20 cellular contexts compared by ENCODE assay signal in the genomic region with DNA sequence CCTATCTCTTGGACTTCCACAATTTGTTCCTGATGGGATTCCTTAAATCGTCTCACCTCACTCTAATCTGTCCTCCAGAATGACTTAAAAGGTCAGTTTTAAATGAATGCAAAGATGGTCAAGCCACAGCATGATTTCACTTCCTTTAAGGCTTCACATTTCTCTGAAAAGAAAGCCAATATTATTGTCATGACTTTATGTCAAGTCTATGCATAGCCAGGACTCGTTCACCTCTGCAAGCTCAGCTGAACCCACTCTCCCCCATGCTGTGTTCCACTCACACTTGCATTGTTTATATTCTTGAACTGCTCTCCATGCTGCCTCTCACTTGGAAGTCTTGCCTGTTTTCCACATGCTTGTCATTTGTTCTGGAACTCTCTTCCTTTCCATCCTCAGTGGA.
DNase-seq lines count a peak whose midpoint lies in the region; ATAC-seq, FAIRE-seq and TF ChIP-seq lines count a peak whose summit lies in the region.
"Had no signal": no experiment of that assay in that cellular context is flagged by ENCODE, and none has a peak within 500 bp of the region (broad histone marks: within the 10 kb centered on the region; RNA-seq: fewer than 3 reads in every experiment).

No MANE protein-coding gene starts in this region.

- no peaks in the 10 kb centered on the region for H4K20me1 ChIP-seq in mammary epithelial cell (ENCODE audit: insufficient read depth, low read length)

- no peak overlapping the region for H2AFZ ChIP-seq in mammary epithelial cell (ENCODE audit: low read depth, low read length)
- H2AFZ ChIP-seq: GM23338 had no signal

- BruUV-seq in mammary epithelial cell (replicated peaks; lab: Mats Ljungman, UMichigan), result no TSS peak

- dilution Hi-C loops in mammary epithelial cell (cut with HindIII; ENCODE audit: low sequenced_read_pairs), result no loop called here

- in situ Hi-C loops in mammary epithelial cell (cut with MboI; ENCODE audit: low sequenced_read_pairs in 2 of 2), result no loop called here

- no peak overlapping the region for H3K4me2 ChIP-seq in mammary epithelial cell (ENCODE audit: insufficient read depth, low read depth, low read length)
- H3K4me2 ChIP-seq: GM23338 had no signal

- TF ChIP-seq CTCF in mammary epithelial cell (conservative IDR thresholded peaks at IDR 0.05 in 1 of 2, IDR thresholded peaks at IDR 0.05 in 1 of 2; ENCODE audit: extremely low read depth in 1 of 2, insufficient read depth in 1 of 2, low read depth in 1 of 2, low read length in 2 of 2), result no peak
- TF ChIP-seq CTCF in breast epithelium (IDR thresholded peaks at IDR 0.05), result no peak
- TF ChIP-seq CTCF in bronchial epithelial cell (IDR thresholded peaks at IDR 0.05; ENCODE audit: insufficient read depth, low read length, severe bottlenecking), result no peak
- TF ChIP-seq CTCF in right lobe of liver (IDR thresholded peaks at IDR 0.05), result no peak

- H3K4me1 ChIP-seq in mammary epithelial cell (ENCODE audit: insufficient read depth, low read length) (peaks cover 16% of the 10 kb centered on the region), breast epithelium (no peaks in the 10 kb centered on the region), right lobe of liver (peaks cover 0 to 16% (median 8%) of the 10 kb centered on the region in 4 donors)
- H3K4me1 ChIP-seq: BE2C, SJSA1 had no signal

- intact Hi-C loops in mammary epithelial cell (cut with micrococcal nuclease) (loop anchor here (10.0 kb wide), 1 partner anchor 259 kb away; no protein-coding TSS in a partner anchor), breast epithelium (cut with DNase I; ENCODE audit: low total_unique reads) (no loop called here), right lobe of liver (cut with DNase I) (no loop called here)

- H3K27ac ChIP-seq in mammary epithelial cell (ENCODE audit: insufficient read depth, low read depth, low read length) (no peak overlapping the region), breast epithelium (no peak overlapping the region), right lobe of liver (peak overlapping the region in 2 of 3 donors; percentile 14 to 26)
- H3K27ac ChIP-seq: SJSA1 had no signal

- H3K4me3 ChIP-seq in mammary epithelial cell (replicated peaks in 1 of 3; ENCODE audit: insufficient read depth in 1 of 3, low read depth in 2 of 3, low read length in 3 of 3) (no peak overlapping the region), breast epithelium (no peak overlapping the region), bronchial epithelial cell (ENCODE audit: low read depth, low read length) (no peak overlapping the region), right lobe of liver (no peak overlapping the region)
- H3K4me3 ChIP-seq: GM23338, SJSA1 had no signal

- no peak for ATAC-seq in right lobe of liver
- no peak for ATAC-seq in HG02759 (IDR thresholded peaks at IDR 0.05; ENCODE audit: unreplicated experiment)
- no peak for ATAC-seq in HG03354 (IDR thresholded peaks at IDR 0.05; ENCODE audit: poor library complexity, severe bottlenecking, unreplicated experiment)
- ATAC-seq: GM23338, Right ventricle myocardium inferior had no signal

- no peak overlapping the region for H3K9ac ChIP-seq in mammary epithelial cell (ENCODE audit: insufficient read depth, low read length)

- DNase-seq in mammary epithelial cell (peak; percentile 12), breast epithelium (ENCODE audit: low spot score in 2 of 2) (no peak), NCI-H69 (lab: John Stamatoyannopoulos, UW) (peak; percentile 3), bronchial epithelial cell (ENCODE audit: low read depth) (peak; percentile 55), right lobe of liver (no peak)
- DNase-seq in stimulated activated CD4-positive, alpha-beta T cell treated with anti-CD3 and anti-CD28 coated beads, Interleukin-4, amount 100 ng/mL, for 4 hours, result no peak
- DNase-seq: BE2C, GDM1, KBM-7, NCI-H1694 treated with DMSO at 0.1 percent for 48 hours, NCI-H510A, OCI-M1 had no signal

- no peaks in the 10 kb centered on the region for H3K79me2 ChIP-seq in mammary epithelial cell (ENCODE audit: insufficient read depth, low read length)

- TF ChIP-seq POLR2A in breast epithelium (IDR thresholded peaks at IDR 0.05) (no peak), right lobe of liver (IDR thresholded peaks at IDR 0.05) (no peak)

- CTCF ChIA-PET in mammary epithelial cell (lab: Charles Lee; ENCODE audit: low non-redundant PET), result interaction anchor here (0.6 kb wide), 1 partner anchor 579 kb away, joined by 12 read pairs; no protein-coding TSS in a partner anchor

- WGBS in mammary epithelial cell (ENCODE audit: low coverage, missing lambda C conversion rate), result 56% methylated on average over 2 of the region's 2 CpGs
- WGBS in right lobe of liver (ENCODE audit: insufficient coverage, low coverage, low lambda C conversion rate, missing lambda C conversion rate), result 70% methylated on average over 2 of the region's 2 CpGs

- H3K27me3 ChIP-seq in mammary epithelial cell (ENCODE audit: insufficient read depth, low read length) (peaks cover 1% of the 10 kb centered on the region), breast epithelium (no peaks in the 10 kb centered on the region), bronchial epithelial cell (ENCODE audit: control insufficient read depth, insufficient read depth, low read length) (no peaks in the 10 kb centered on the region), right lobe of liver (no peaks in the 10 kb centered on the region)
- H3K27me3 ChIP-seq: BE2C, SJSA1 had no signal

- no peak for FAIRE-seq in bronchial epithelial cell (lab: Jason Lieb, UNC)
- FAIRE-seq: D721Med, GM18507, RCC 7860 had no signal

- no peaks in the 10 kb centered on the region for H3K36me3 ChIP-seq in mammary epithelial cell (ENCODE audit: insufficient read depth, low read length)
- H3K36me3 ChIP-seq in breast epithelium, result no peaks in the 10 kb centered on the region
- no peaks in the 10 kb centered on the region for H3K36me3 ChIP-seq in bronchial epithelial cell (ENCODE audit: control insufficient read depth, insufficient read depth, low read length)
- H3K36me3 ChIP-seq in right lobe of liver, result no peaks in the 10 kb centered on the region
- H3K36me3 ChIP-seq: BE2C, SJSA1 had no signal

- H3K9me3 ChIP-seq in mammary epithelial cell (replicated peaks; ENCODE audit: insufficient read depth, low read length), result no peaks in the 10 kb centered on the region
- no peaks in the 10 kb centered on the region for H3K9me3 ChIP-seq in breast epithelium
- H3K9me3 ChIP-seq in right lobe of liver, result no peaks in the 10 kb centered on the region
- H3K9me3 ChIP-seq: BE2C, SJSA1 had no signal

Comparison
In these comparisons a context has a peak if more than half of its experiments do, and no peak if none do; other contexts are left out.
1. DNase-seq: peak in mammary epithelial cell (single experiment), NCI-H69 (single experiment) and bronchial epithelial cell (single experiment); none in breast epithelium (0 of 2), right lobe of liver (0 of 3) and stimulated activated CD4-positive, alpha-beta T cell treated with anti-CD3 and anti-CD28 coated beads, Interleukin-4, amount 100 ng/mL, for 4 hours (0 of 2).
2. H3K27ac ChIP-seq: peak in right lobe of liver (2 of 3); none in mammary epithelial cell (single experiment) and breast epithelium (0 of 2).